Comparison of ENCODE assay signal across 15 cellular contexts in genomic region chr4:184553891-184554290, GRCh38.
DNase-seq lines count a peak whose midpoint lies in the region; ATAC-seq and TF ChIP-seq lines count a peak whose summit lies in the region.
"Had no signal": no experiment of that assay in that cellular context is flagged by ENCODE, and none has a peak within 500 bp of the region (broad histone marks: within the 10 kb centered on the region; RNA-seq: fewer than 3 reads in every experiment).

No MANE protein-coding gene starts in this region.

- H3K4me1 ChIP-seq in GM23338 (ENCODE audit: insufficient read depth) = peaks cover under 1% of the 10 kb centered on the region; the same call in 1 of the 2 replicates

- DNase-seq in GM23338 (ENCODE audit: low spot score) (no peak), HT-29 (ENCODE audit: low spot score) (peak; percentile 2), WTC11 (ENCODE audit: low spot score) (peak; percentile 21), iPS-NIHi7 (ENCODE audit: extremely low spot score) (peak; percentile 20), left cardiac atrium (no peak)
- DNase-seq: C1 segment of cervical spinal cord; Calu3; CD4-positive, alpha-beta T cell; DMS 273 treated with DMSO at 0.1 percent for 48 hours; KG1 had no signal

- no peaks in the 10 kb centered on the region for H3K36me3 Mint-ChIP-seq in GM23338 (ENCODE audit: low read depth)
- H3K36me3 Mint-ChIP-seq in WTC11 = no peaks in the 10 kb centered on the region
- H3K36me3 Mint-ChIP-seq: IgD-negative memory B cell had no signal

- no peaks in the 10 kb centered on the region; the same call in 1 of the 2 replicates for H3K9me2 ChIP-seq in GM23338 (ENCODE audit: insufficient read depth)

- H3K27ac Mint-ChIP-seq in GM23338 = no peak overlapping the region
- no peak overlapping the region for H3K27ac Mint-ChIP-seq in WTC11
- H3K27ac Mint-ChIP-seq: B cell; CD4-positive, alpha-beta T cell; IgD-negative memory B cell had no signal

- H3K4me2 ChIP-seq in GM23338 = no peak overlapping the region

- H4K20me1 ChIP-seq in GM23338 (replicated peaks; ENCODE audit: insufficient read depth) = no peaks in the 10 kb centered on the region

- CTCF ChIA-PET in WTC11 (lab: Charles Lee) = no interaction called here

- TF ChIP-seq CTCF in GM23338 (conservative IDR thresholded peaks at IDR 0.05; ENCODE audit: low read depth in 2 of 2) = peak in 1 of 2 experiments; percentile 47; a peak in 2 of 4 replicates
- no peak for TF ChIP-seq CTCF in WTC11 (IDR thresholded peaks at IDR 0.05)

- H3K27ac ChIP-seq in GM23338 (ENCODE audit: low read depth) = no peak overlapping the region
- H3K27ac ChIP-seq: HL-60 had no signal

- no peaks in the 10 kb centered on the region for H3F3A ChIP-seq in GM23338 (replicated peaks; ENCODE audit: low read depth)

- H3K9me3 Mint-ChIP-seq in GM23338 (no peaks in the 10 kb centered on the region), WTC11 (no peaks in the 10 kb centered on the region)
- H3K9me3 Mint-ChIP-seq: CD4-positive, alpha-beta T cell had no signal

- ATAC-seq in GM23338 (peak; percentile 49; the same call in 1 of the 3 replicates), WTC11 (peak; percentile 51; the same call in 1 of the 2 replicates), GM21423 (IDR thresholded peaks at IDR 0.05; ENCODE audit: unreplicated experiment) (no peak), left cardiac atrium (no peak), HG02884 (IDR thresholded peaks at IDR 0.05; ENCODE audit: unreplicated experiment) (no peak)

- intact Hi-C loops in left cardiac atrium (cut with DNase I) = no loop called here

- H3K36me3 ChIP-seq in GM23338 (ENCODE audit: insufficient read depth) = no peaks in the 10 kb centered on the region; the same call in 1 of the 2 replicates

- no peaks in the 10 kb centered on the region for H3K79me2 ChIP-seq in GM23338 (replicated peaks; ENCODE audit: insufficient read depth)

- H3K4me1 Mint-ChIP-seq in GM23338 (peaks cover 4% of the 10 kb centered on the region), WTC11 (peaks cover 10% of the 10 kb centered on the region)
- H3K4me1 Mint-ChIP-seq: IgD-negative memory B cell had no signal

- H3K4me3 Mint-ChIP-seq in GM23338 = no peak overlapping the region
- H3K4me3 Mint-ChIP-seq in WTC11 = no peak overlapping the region
- H3K4me3 Mint-ChIP-seq: B cell; CD4-positive, alpha-beta T cell; IgD-negative memory B cell had no signal

- peak overlapping the region; percentile 12; the same call in 1 of the 2 replicates for H2AFZ ChIP-seq in GM23338

- POLR2A ChIA-PET in WTC11 (lab: Charles Lee) = no interaction called here

- H3K4me3 ChIP-seq in GM23338 = no peak overlapping the region

- H3K27me3 Mint-ChIP-seq in GM23338 (ENCODE audit: insufficient read depth, low read depth, poor library complexity) (peaks cover 2% of the 10 kb centered on the region), WTC11 (ENCODE audit: low read depth) (no peaks in the 10 kb centered on the region)
- H3K27me3 Mint-ChIP-seq: B cell; CD4-positive, alpha-beta T cell had no signal

- H3K27me3 ChIP-seq in GM23338 (ENCODE audit: insufficient read depth) = no peaks in the 10 kb centered on the region

TF ChIP-seq in GM23338, 12 proteins besides CTCF, POLR2A, EP300 and RAD21:
- TF ChIP-seq, protein P1, sequence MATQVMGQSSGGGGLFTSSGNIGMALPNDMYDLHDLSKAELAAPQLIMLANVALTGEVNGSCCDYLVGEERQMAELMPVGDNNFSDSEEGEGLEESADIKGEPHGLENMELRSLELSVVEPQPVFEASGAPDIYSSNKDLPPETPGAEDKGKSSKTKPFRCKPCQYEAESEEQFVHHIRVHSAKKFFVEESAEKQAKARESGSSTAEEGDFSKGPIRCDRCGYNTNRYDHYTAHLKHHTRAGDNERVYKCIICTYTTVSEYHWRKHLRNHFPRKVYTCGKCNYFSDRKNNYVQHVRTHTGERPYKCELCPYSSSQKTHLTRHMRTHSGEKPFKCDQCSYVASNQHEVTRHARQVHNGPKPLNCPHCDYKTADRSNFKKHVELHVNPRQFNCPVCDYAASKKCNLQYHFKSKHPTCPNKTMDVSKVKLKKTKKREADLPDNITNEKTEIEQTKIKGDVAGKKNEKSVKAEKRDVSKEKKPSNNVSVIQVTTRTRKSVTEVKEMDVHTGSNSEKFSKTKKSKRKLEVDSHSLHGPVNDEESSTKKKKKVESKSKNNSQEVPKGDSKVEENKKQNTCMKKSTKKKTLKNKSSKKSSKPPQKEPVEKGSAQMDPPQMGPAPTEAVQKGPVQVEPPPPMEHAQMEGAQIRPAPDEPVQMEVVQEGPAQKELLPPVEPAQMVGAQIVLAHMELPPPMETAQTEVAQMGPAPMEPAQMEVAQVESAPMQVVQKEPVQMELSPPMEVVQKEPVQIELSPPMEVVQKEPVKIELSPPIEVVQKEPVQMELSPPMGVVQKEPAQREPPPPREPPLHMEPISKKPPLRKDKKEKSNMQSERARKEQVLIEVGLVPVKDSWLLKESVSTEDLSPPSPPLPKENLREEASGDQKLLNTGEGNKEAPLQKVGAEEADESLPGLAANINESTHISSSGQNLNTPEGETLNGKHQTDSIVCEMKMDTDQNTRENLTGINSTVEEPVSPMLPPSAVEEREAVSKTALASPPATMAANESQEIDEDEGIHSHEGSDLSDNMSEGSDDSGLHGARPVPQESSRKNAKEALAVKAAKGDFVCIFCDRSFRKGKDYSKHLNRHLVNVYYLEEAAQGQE (IDR thresholded peaks at IDR 0.05; ENCODE audit: unreplicated experiment) = no peak
- no peak for TF ChIP-seq EZH2phosphoT487 (IDR thresholded peaks at IDR 0.05; ENCODE audit: unreplicated experiment)
- TF ChIP-seq JUNB (IDR thresholded peaks at IDR 0.05; ENCODE audit: unreplicated experiment) = no peak

TF ChIP-seq in WTC11, 78 proteins besides CTCF, POLR2A, EP300 and RAD21:
- 0 out of 2 replicates have a peak, but pooled peaks have one; percentile 27 for TF ChIP-seq ZNF138 (CRISPR knock-in tag; conservative IDR thresholded peaks at IDR 0.05)
- TF ChIP-seq, protein P2, sequence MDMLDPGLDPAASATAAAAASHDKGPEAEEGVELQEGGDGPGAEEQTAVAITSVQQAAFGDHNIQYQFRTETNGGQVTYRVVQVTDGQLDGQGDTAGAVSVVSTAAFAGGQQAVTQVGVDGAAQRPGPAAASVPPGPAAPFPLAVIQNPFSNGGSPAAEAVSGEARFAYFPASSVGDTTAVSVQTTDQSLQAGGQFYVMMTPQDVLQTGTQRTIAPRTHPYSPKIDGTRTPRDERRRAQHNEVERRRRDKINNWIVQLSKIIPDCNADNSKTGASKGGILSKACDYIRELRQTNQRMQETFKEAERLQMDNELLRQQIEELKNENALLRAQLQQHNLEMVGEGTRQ (CRISPR knock-in tag; IDR thresholded peaks at IDR 0.05) = no peak
- TF ChIP-seq ZNF423 (CRISPR knock-in tag; IDR thresholded peaks at IDR 0.05) = no peak

Comparison
In these comparisons a context has a peak if more than half of its experiments do, and no peak if none do; other contexts are left out.
1. ATAC-seq: peak in GM23338 (single experiment) and WTC11 (single experiment); none in GM21423 (single experiment), left cardiac atrium (0 of 2) and HG02884 (single experiment).
2. DNase-seq: peak in HT-29 (single experiment), WTC11 (single experiment) and iPS-NIHi7 (single experiment); none in GM23338 (single experiment) and left cardiac atrium (single experiment).